In the genomic region with DNA sequence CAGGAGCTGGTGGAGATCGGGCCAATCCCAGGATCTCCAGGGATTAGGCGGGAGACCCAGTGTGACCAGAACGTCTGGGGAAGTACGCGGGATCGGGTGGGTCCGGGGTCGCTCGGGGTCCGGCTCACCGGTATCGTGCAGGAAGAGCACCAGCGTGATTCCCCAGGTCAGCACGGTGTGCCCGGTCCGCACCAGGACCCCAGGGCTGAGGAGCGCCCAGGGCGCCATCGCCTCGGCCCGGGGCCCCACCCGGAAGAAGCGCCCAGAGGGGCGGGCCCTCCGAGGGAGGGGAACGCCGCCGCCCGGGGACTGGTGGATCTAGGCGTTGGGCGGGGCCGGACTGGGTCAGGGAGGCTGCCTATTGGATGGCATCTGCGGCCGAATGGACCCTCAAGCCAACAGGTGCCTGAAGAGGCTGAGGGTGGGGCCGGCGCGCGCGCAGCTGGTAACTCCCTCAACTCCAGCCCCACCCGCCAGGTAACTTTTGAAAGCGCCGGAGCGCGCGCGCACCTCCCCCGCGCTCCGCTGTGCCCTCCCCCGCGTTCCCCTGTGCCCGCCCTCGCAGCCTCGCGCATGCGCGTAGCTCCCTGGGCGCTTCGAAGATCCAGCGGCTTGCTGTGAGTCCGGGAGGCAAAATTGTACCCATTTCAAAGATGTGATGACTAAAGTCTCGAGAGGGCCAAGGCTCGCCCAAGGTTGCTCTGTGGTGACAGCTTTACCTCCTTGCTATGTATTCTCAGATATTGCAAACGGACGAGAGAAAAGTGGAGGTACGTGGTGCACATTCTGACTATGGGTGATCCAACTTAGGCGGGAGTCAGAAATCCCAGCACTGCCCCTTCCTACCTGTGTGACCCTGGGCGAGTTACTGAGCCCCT, we compare ENCODE assay signal across 8 cellular contexts. TPM values are rescaled to one million over a fixed set of nuclear protein-coding genes. Genes with fewer than 3 reads are reported as not detected.
DNase-seq lines count a peak whose midpoint lies in the region; ATAC-seq, FAIRE-seq and TF ChIP-seq lines count a peak whose summit lies in the region.

A gene with protein sequence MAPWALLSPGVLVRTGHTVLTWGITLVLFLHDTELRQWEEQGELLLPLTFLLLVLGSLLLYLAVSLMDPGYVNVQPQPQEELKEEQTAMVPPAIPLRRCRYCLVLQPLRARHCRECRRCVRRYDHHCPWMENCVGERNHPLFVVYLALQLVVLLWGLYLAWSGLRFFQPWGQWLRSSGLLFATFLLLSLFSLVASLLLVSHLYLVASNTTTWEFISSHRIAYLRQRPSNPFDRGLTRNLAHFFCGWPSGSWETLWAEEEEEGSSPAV (minus strand): TSS at position 262 of the 878 bp plus-strand sequence. CDS start 34 bp downstream, at position 228.

- FAIRE-seq in kidney (lab: Jason Lieb, UNC): no peak

- H3K9ac ChIP-seq in kidney (ENCODE audit: low read length in 2 of 2): peak within 1 kb of the TSS; percentile 58 to 71

- peak; percentile 99 for TF ChIP-seq POLR2A in GM19099 (IDR thresholded peaks at IDR 0.05; ENCODE audit: extremely low read depth, insufficient read length, low read depth)

- intact Hi-C loops in kidney (cut with DNase I): no loop called here

- DNase-seq in AG20443 (ENCODE audit: low spot score) (peak; percentile 100), NCI-H510A (lab: John Stamatoyannopoulos, UW) (peak; percentile 98), cerebellum (ENCODE audit: low spot score) (peak; percentile 99), kidney (peak; percentile 99)
- DNase-seq in activated CD4-positive, alpha-beta T cell treated with anti-CD3 and anti-CD28 coated beads for 1 hour: peak; percentile 98
- peak; percentile 100 for DNase-seq in stimulated activated CD4-positive, alpha-beta T cell treated with anti-CD3 and anti-CD28 coated beads, Interleukin-15, amount 100 ng/mL, for 24 hours

- no peaks in the 10 kb centered on the region for H3K9me3 ChIP-seq in kidney (ENCODE audit: control insufficient read depth in 1 of 2, low read length in 2 of 2)

- H3K36me3 ChIP-seq in kidney (ENCODE audit: control insufficient read depth in 1 of 2, insufficient read depth in 2 of 2, low read length in 2 of 2): no peaks in the 10 kb centered on the region

- peaks cover 5 to 13% of the 10 kb centered on the region in 2 donors for H3K4me1 ChIP-seq in kidney (ENCODE audit: control insufficient read depth in 1 of 2, insufficient read depth in 1 of 2, low read depth in 1 of 2, low read length in 2 of 2)

- ATAC-seq in HG03432 (IDR thresholded peaks at IDR 0.05; ENCODE audit: unreplicated experiment): peak; percentile 93

- H3K4me3 ChIP-seq in kidney (ENCODE audit: low read length in 2 of 2): peak within 1 kb of the TSS; percentile 88 to 93

- TF ChIP-seq CTCF in kidney (IDR thresholded peaks at IDR 0.05; ENCODE audit: borderline replicate concordance, extremely low read depth, insufficient read depth): no peak

- peak within 1 kb of the TSS; percentile 23 to 51 for H3K27ac ChIP-seq in kidney (ENCODE audit: low read depth in 2 of 2, low read length in 2 of 2)

RNA-seq across cellular contexts. Expression of the gene that starts here (rescaled TPM):
- total RNA-seq in cerebellum: 1.7 TPM
- total RNA-seq in kidney: 39.9 TPM
- polyA plus RNA-seq in kidney (ENCODE audit: insufficient read depth, low read depth, low replicate concordance): 54.7 TPM

Comparison
In these comparisons a context has a peak if more than half of its experiments do, and no peak if none do; other contexts are left out.
1. Peak in every context shown above with its lines: DNase-seq, ATAC-seq, H3K4me3 ChIP-seq and H3K27ac ChIP-seq.
2. RNA of the gene that starts here (total RNA-seq): 39.9 TPM in kidney (single experiment); 1.7 TPM in cerebellum (single experiment); every median in the first group is over 10 times any median in the second.